ENCODE assay signal across 8 cellular contexts in genomic region chr13:99498304-99499161, GRCh38. TPM values are rescaled to one million over a fixed set of nuclear protein-coding genes. Genes with fewer than 3 reads are reported as not detected.
DNase-seq lines count a peak whose midpoint lies in the region; ATAC-seq and TF ChIP-seq lines count a peak whose summit lies in the region.

No MANE protein-coding gene starts in this region.

- peak; percentile 40 for ATAC-seq in HG03457 (IDR thresholded peaks at IDR 0.05; ENCODE audit: unreplicated experiment)

- peaks cover 34% of the 10 kb centered on the region for H3K36me3 Mint-ChIP-seq in activated CD4-positive, alpha-beta T cell treated with anti-CD3 and anti-CD28 coated beads, Interleukin-2, amount 10 ng/mL, durations not matched to agents 7 days and 5 days (ENCODE audit: low read depth)

- peak; percentile 85 for DNase-seq in BJ (ENCODE audit: low read depth)
- DNase-seq in GM19240 (ENCODE audit: insufficient read length, low spot score): peak; percentile 77
- DNase-seq in NCI-H526 treated with DMSO at 0.1 percent for 48 hours (lab: John Stamatoyannopoulos, UW): peak; percentile 99
- DNase-seq in activated CD4-positive, alpha-beta T cell treated with anti-CD3 and anti-CD28 coated beads, Interleukin-2, amount 10 ng/mL, durations not matched to agents 7 days and 5 days: peak; percentile 96
- DNase-seq in dedifferentiated amniotic fluid mesenchymal stem cell (ENCODE audit: extremely low spot score): peak; percentile 94
- peak; percentile 99 for DNase-seq in left kidney (ENCODE audit: low read depth, low spot score)
- DNase-seq in stimulated activated CD4-positive, alpha-beta T cell treated with anti-CD3 and anti-CD28 coated beads, Interleukin-1b, Interleukin-23, amount 100 ng/mL, for 48 hours: peak; percentile 99

- no peak for TF ChIP-seq CTCF in BJ (IDR thresholded peaks at IDR 0.05; ENCODE audit: insufficient read depth, low read depth, low read length)

- POLR2A ChIA-PET in BJ (lab: Charles Lee): no interaction called here
- POLR2A ChIA-PET in activated CD4-positive, alpha-beta T cell treated with anti-CD3 and anti-CD28 coated beads, Interleukin-2, amount 10 ng/mL, durations not matched to agents 7 days and 5 days (lab: Charles Lee): no interaction called here

- no peaks in the 10 kb centered on the region for H3K36me3 ChIP-seq in BJ (ENCODE audit: control insufficient read depth, insufficient read depth, low read length)

- H3K27me3 Mint-ChIP-seq in activated CD4-positive, alpha-beta T cell treated with anti-CD3 and anti-CD28 coated beads, Interleukin-2, amount 10 ng/mL, durations not matched to agents 7 days and 5 days: no peaks in the 10 kb centered on the region

- CTCF ChIA-PET in BJ (lab: Yijun Ruan, JAX): interaction anchor here (0.6 to 1.6 kb wide), 2 partner anchors 10 to 62 kb away, joined by 7 read pairs; no protein-coding TSS in a partner anchor
- CTCF ChIA-PET in activated CD4-positive, alpha-beta T cell treated with anti-CD3 and anti-CD28 coated beads, Interleukin-2, amount 10 ng/mL, durations not matched to agents 7 days and 5 days (lab: Charles Lee): no interaction called here

- H3K27ac Mint-ChIP-seq in activated CD4-positive, alpha-beta T cell treated with anti-CD3 and anti-CD28 coated beads, Interleukin-2, amount 10 ng/mL, durations not matched to agents 7 days and 5 days: peak overlapping the region; percentile 98

- peak overlapping the region; percentile 79 for H3K4me3 Mint-ChIP-seq in activated CD4-positive, alpha-beta T cell treated with anti-CD3 and anti-CD28 coated beads, Interleukin-2, amount 10 ng/mL, durations not matched to agents 7 days and 5 days

- H3K4me1 Mint-ChIP-seq in activated CD4-positive, alpha-beta T cell treated with anti-CD3 and anti-CD28 coated beads, Interleukin-2, amount 10 ng/mL, durations not matched to agents 7 days and 5 days: peaks cover 78% of the 10 kb centered on the region

- peaks cover 3% of the 10 kb centered on the region for H3K9me3 Mint-ChIP-seq in activated CD4-positive, alpha-beta T cell treated with anti-CD3 and anti-CD28 coated beads, Interleukin-2, amount 10 ng/mL, durations not matched to agents 7 days and 5 days

- H3K27me3 ChIP-seq in BJ (ENCODE audit: control insufficient read depth, insufficient read depth, low read length): no peaks in the 10 kb centered on the region

- H3K4me3 ChIP-seq in BJ (ENCODE audit: low read depth, low read length): peak overlapping the region; percentile 39

RNA-seq across cellular contexts. Expression of gene TM9SF2, which starts 2.7 kb away (rescaled TPM):
- 62.0 and 119 TPM in 2 replicates for polyA plus RNA-seq in BJ (2011; rRNA removed)
- polyA minus RNA-seq in BJ (2011; rRNA and poly(A)+ RNA removed): 66.9 and 67.8 TPM in 2 replicates
- total RNA-seq in activated CD4-positive, alpha-beta T cell treated with anti-CD3 and anti-CD28 coated beads, Interleukin-2, amount 10 ng/mL, durations not matched to agents 7 days and 5 days: 10 to 100 TPM; 79.2 to 87.9 TPM

Comparison
In these comparisons a context has a peak if more than half of its experiments do, and no peak if none do; other contexts are left out.
1. Peak in every context shown above with its lines: DNase-seq, ATAC-seq and H3K4me3 ChIP-seq.